39 cellular contexts compared by ENCODE assay signal in genomic region chr7:55838595-55838994, GRCh38. TPM values are rescaled to one million over a fixed set of nuclear protein-coding genes. Genes with fewer than 3 reads are reported as not detected.
"Had no signal": no experiment of that assay in that cellular context is flagged by ENCODE, and none has a peak within 500 bp of the region (broad histone marks: within the 10 kb centered on the region; RNA-seq: fewer than 3 reads in every experiment).

No MANE protein-coding gene starts in this region.

- H3K4me3 ChIP-seq: ascending aorta, cardiac muscle cell had no signal

- H3K27me3 ChIP-seq: ascending aorta, cardiac muscle cell had no signal

- H3K36me3 Mint-ChIP-seq: activated naive CD4-positive, alpha-beta T cell treated with anti-CD3 and anti-CD28 coated beads, Interleukin-2, amount 10 ng/mL, durations not matched to agents 7 days and 5 days; activated naive CD4-positive, alpha-beta T cell treated with anti-CD3 and anti-CD28 coated beads, Interleukin-2, amount 50 U/mL, for 24 hours; activated naive CD8-positive, alpha-beta T cell; activated naive CD8-positive, alpha-beta T cell treated with anti-CD3 and anti-CD28 coated beads, Interleukin-2, amount 10 ng/mL, durations not matched to agents 7 days and 5 days; brain had no signal

- H3K4me1 ChIP-seq: ascending aorta had no signal

- H3K27me3 Mint-ChIP-seq: activated CD4-positive, alpha-beta T cell treated with anti-CD3 and anti-CD28 coated beads for 36 hours; activated CD4-positive, alpha-beta T cell treated with anti-CD3 and anti-CD28 coated beads, Interleukin-2, amount 10 ng/mL, durations not matched to agents 7 days and 5 days; activated CD8-positive, alpha-beta T cell treated with anti-CD3 and anti-CD28 coated beads for 36 hours; activated naive CD4-positive, alpha-beta T cell treated with anti-CD3 and anti-CD28 coated beads, Interleukin-2, amount 10 ng/mL, durations not matched to agents 7 days and 5 days; activated naive CD8-positive, alpha-beta T cell treated with anti-CD3 and anti-CD28 coated beads, Interleukin-2, amount 10 ng/mL, durations not matched to agents 7 days and 5 days; activated naive CD8-positive, alpha-beta T cell treated with anti-CD3 and anti-CD28 coated beads, Interleukin-2, amount 50 U/mL, for 24 hours had no signal

- H3K4me1 Mint-ChIP-seq: activated CD4-positive, alpha-beta T cell treated with anti-CD3 and anti-CD28 coated beads for 36 hours; activated CD4-positive, alpha-beta T cell treated with anti-CD3 and anti-CD28 coated beads, Interleukin-2, amount 10 ng/mL, durations not matched to agents 7 days and 5 days; activated naive CD4-positive, alpha-beta T cell treated with anti-CD3 and anti-CD28 coated beads, Interleukin-2, amount 10 ng/mL, durations not matched to agents 7 days and 5 days; activated naive CD4-positive, alpha-beta T cell treated with anti-CD3 and anti-CD28 coated beads, Interleukin-2, amount 50 U/mL, for 24 hours; activated naive CD8-positive, alpha-beta T cell treated with anti-CD3 and anti-CD28 coated beads, Interleukin-2, amount 10 ng/mL, durations not matched to agents 7 days and 5 days; activated naive CD8-positive, alpha-beta T cell treated with anti-CD3 and anti-CD28 coated beads, Interleukin-2, amount 50 U/mL, for 24 hours; brain; central memory CD8-positive, alpha-beta T cell; WTC11 had no signal

- H3K9me3 Mint-ChIP-seq: activated CD4-positive, alpha-beta T cell treated with anti-CD3 and anti-CD28 coated beads, Interleukin-2, amount 10 ng/mL, durations not matched to agents 7 days and 5 days; activated CD8-positive, alpha-beta T cell treated with anti-CD3 and anti-CD28 coated beads for 36 hours; activated naive CD4-positive, alpha-beta T cell treated with anti-CD3 and anti-CD28 coated beads, Interleukin-2, amount 10 ng/mL, durations not matched to agents 7 days and 5 days; activated naive CD4-positive, alpha-beta T cell treated with anti-CD3 and anti-CD28 coated beads, Interleukin-2, amount 50 U/mL, for 24 hours; activated naive CD8-positive, alpha-beta T cell treated with anti-CD3 and anti-CD28 coated beads, Interleukin-2, amount 10 ng/mL, durations not matched to agents 7 days and 5 days; activated naive CD8-positive, alpha-beta T cell treated with anti-CD3 and anti-CD28 coated beads, Interleukin-2, amount 50 U/mL, for 24 hours; activated T-helper 2 cell treated with anti-CD3 and anti-CD28 coated beads, Interferon-gamma antibody, Interleukin-2, Interleukin-4, amounts not matched to agents 10 μg/mL and 5 μg/mL and 100 μg/mL, durations not matched to agents 14 hours and 24 hours and 36 hours; central memory CD8-positive, alpha-beta T cell; T-helper 1 cell treated with Interleukin-12 subunit alpha and Interleukin-12 subunit beta and Interleukin-4 antibody, amounts not matched to agents 30 μg/mL and 1 μg/mL, for 36 hours; T-helper 2 cell treated with Interferon-gamma antibody and Interleukin-4, amounts not matched to agents 5 μg/mL and 100 μg/mL, for 36 hours had no signal

- H3K36me3 ChIP-seq: ascending aorta, cardiac muscle cell had no signal

- H3K9me3 ChIP-seq: ascending aorta had no signal

- DNase-seq: activated CD4-positive, alpha-beta T cell treated with anti-CD3 and anti-CD28 coated beads for 1 hour; activated CD4-positive, alpha-beta T cell treated with anti-CD3 and anti-CD28 coated beads for 36 hours; activated CD4-positive, alpha-beta T cell treated with anti-CD3 and anti-CD28 coated beads for 48 hours; activated CD4-positive, alpha-beta T cell treated with anti-CD3 and anti-CD28 coated beads, Interleukin-2, amount 10 ng/mL, durations not matched to agents 7 days and 5 days; activated CD4-positive, alpha-beta T cell treated with anti-CD3 and anti-CD28 coated beads, Interleukin-2, amount 50 U/mL, for 48 hours; activated CD4-positive, CD25-positive, alpha-beta regulatory T cell; activated CD8-positive, alpha-beta memory T cell treated with anti-CD3 and anti-CD28 coated beads, Interleukin-2, amount 50 U/mL, for 4 hours; activated CD8-positive, alpha-beta T cell treated with anti-CD3 and anti-CD28 coated beads for 36 hours; activated effector memory CD4-positive, alpha-beta T cell treated with Interleukin-2 at 50 U/mL for 16 hours; activated gamma-delta T cell; activated naive CD4-positive, alpha-beta T cell treated with anti-CD3 and anti-CD28 coated beads, Interleukin-2, amount 10 ng/mL, durations not matched to agents 7 days and 5 days; activated naive CD4-positive, alpha-beta T cell treated with Interleukin-2 at 50 U/mL for 16 hours; activated naive CD8-positive, alpha-beta T cell treated with anti-CD3 and anti-CD28 coated beads, Interleukin-2, amount 10 ng/mL, durations not matched to agents 7 days and 5 days; activated naive CD8-positive, alpha-beta T cell treated with anti-CD3 and anti-CD28 coated beads, Interleukin-2, amount 50 U/mL, for 24 hours; activated T-cell treated with anti-CD3 and anti-CD28 coated beads for 4 hours; activated T-cell treated with anti-CD3 and anti-CD28 coated beads, Interleukin-2, amount 50 U/mL, for 1 hour; activated T-cell treated with anti-CD3 and anti-CD28 coated beads, Interleukin-2, amount 50 U/mL, for 48 hours; amygdala; anterior cingulate cortex; caudate nucleus; cerebellar nuclear complex; T-helper 1 cell; T-helper 2 cell; T-helper 9 cell had no signal

- H3K27ac Mint-ChIP-seq: activated CD4-positive, alpha-beta T cell treated with anti-CD3 and anti-CD28 coated beads for 36 hours; activated CD4-positive, alpha-beta T cell treated with anti-CD3 and anti-CD28 coated beads, Interleukin-2, amount 10 ng/mL, durations not matched to agents 7 days and 5 days; activated CD8-positive, alpha-beta T cell treated with anti-CD3 and anti-CD28 coated beads for 36 hours; activated naive CD4-positive, alpha-beta T cell treated with anti-CD3 and anti-CD28 coated beads, Interleukin-2, amount 10 ng/mL, durations not matched to agents 7 days and 5 days; activated naive CD4-positive, alpha-beta T cell treated with anti-CD3 and anti-CD28 coated beads, Interleukin-2, amount 50 U/mL, for 24 hours; activated naive CD8-positive, alpha-beta T cell; activated naive CD8-positive, alpha-beta T cell treated with anti-CD3 and anti-CD28 coated beads, Interleukin-2, amount 10 ng/mL, durations not matched to agents 7 days and 5 days; activated naive CD8-positive, alpha-beta T cell treated with anti-CD3 and anti-CD28 coated beads, Interleukin-2, amount 50 U/mL, for 24 hours; activated T-helper 2 cell treated with anti-CD3 and anti-CD28 coated beads, Interferon-gamma antibody, Interleukin-2, Interleukin-4, amounts not matched to agents 10 μg/mL and 5 μg/mL and 100 μg/mL, durations not matched to agents 14 hours and 24 hours and 36 hours; brain; T-helper 1 cell treated with Interleukin-12 subunit alpha and Interleukin-12 subunit beta and Interleukin-4 antibody, amounts not matched to agents 30 μg/mL and 1 μg/mL, for 36 hours; T-helper 2 cell treated with Interferon-gamma antibody and Interleukin-4, amounts not matched to agents 5 μg/mL and 100 μg/mL, for 36 hours; WTC11 had no signal

- ATAC-seq: activated CD4-positive, alpha-beta T cell treated with anti-CD3 and anti-CD28 coated beads for 36 hours; activated CD4-positive, CD25-positive, alpha-beta regulatory T cell treated with anti-CD3 and anti-CD28 coated beads, Interleukin-2, amount 50 U/mL, for 24 hours; activated CD8-positive, alpha-beta T cell treated with anti-CD3 and anti-CD28 coated beads for 36 hours; activated naive CD8-positive, alpha-beta T cell treated with anti-CD3 and anti-CD28 coated beads, Interleukin-2, amount 50 U/mL, for 24 hours; WTC11 had no signal

- H3K27ac ChIP-seq: ascending aorta, cardiac muscle cell, VCaP had no signal

- H3K4me3 Mint-ChIP-seq: activated CD4-positive, alpha-beta T cell treated with anti-CD3 and anti-CD28 coated beads for 36 hours; activated CD4-positive, alpha-beta T cell treated with anti-CD3 and anti-CD28 coated beads, Interleukin-2, amount 10 ng/mL, durations not matched to agents 7 days and 5 days; activated CD8-positive, alpha-beta T cell treated with anti-CD3 and anti-CD28 coated beads for 36 hours; activated naive CD4-positive, alpha-beta T cell treated with anti-CD3 and anti-CD28 coated beads, Interleukin-2, amount 10 ng/mL, durations not matched to agents 7 days and 5 days; activated naive CD4-positive, alpha-beta T cell treated with anti-CD3 and anti-CD28 coated beads, Interleukin-2, amount 50 U/mL, for 24 hours; activated naive CD8-positive, alpha-beta T cell; activated naive CD8-positive, alpha-beta T cell treated with anti-CD3 and anti-CD28 coated beads, Interleukin-2, amount 10 ng/mL, durations not matched to agents 7 days and 5 days; activated naive CD8-positive, alpha-beta T cell treated with anti-CD3 and anti-CD28 coated beads, Interleukin-2, amount 50 U/mL, for 24 hours; brain; central memory CD8-positive, alpha-beta T cell; T-helper 1 cell treated with Interleukin-12 subunit alpha and Interleukin-12 subunit beta and Interleukin-4 antibody, amounts not matched to agents 30 μg/mL and 1 μg/mL, for 36 hours; T-helper 2 cell treated with Interferon-gamma antibody and Interleukin-4, amounts not matched to agents 5 μg/mL and 100 μg/mL, for 36 hours; WTC11 had no signal

RNA-seq across cellular contexts. Expression of gene SEPTIN14, which starts 24.0 kb away (rescaled TPM):
- total RNA-seq: activated CD4-positive, alpha-beta T cell treated with anti-CD3 and anti-CD28 coated beads for 36 hours; activated CD4-positive, alpha-beta T cell treated with anti-CD3 and anti-CD28 coated beads, Interleukin-2, amount 10 ng/mL, durations not matched to agents 7 days and 5 days; activated CD8-positive, alpha-beta memory T cell treated with anti-CD3 and anti-CD28 coated beads for 36 hours; activated CD8-positive, alpha-beta T cell treated with anti-CD3 and anti-CD28 coated beads for 36 hours; activated naive CD8-positive, alpha-beta T cell treated with anti-CD3 and anti-CD28 coated beads, Interleukin-2, amount 10 ng/mL, durations not matched to agents 7 days and 5 days; activated T-helper 2 cell treated with anti-CD3 and anti-CD28 coated beads, Interferon-gamma antibody, Interleukin-2, Interleukin-4, amounts not matched to agents 10 μg/mL and 5 μg/mL and 100 μg/mL, durations not matched to agents 14 hours and 24 hours and 36 hours; ascending aorta; bronchial epithelial cell; cardiac muscle cell had no signal
- polyA plus RNA-seq: adipose tissue, cardiac muscle cell had no signal
